Comparison of ENCODE assay signal across 14 cellular contexts in genomic region chr12:119901670-119902069, GRCh38. TPM values are rescaled to one million over a fixed set of nuclear protein-coding genes. Genes with fewer than 3 reads are reported as not detected.
DNase-seq lines count a peak whose midpoint lies in the region; ATAC-seq, FAIRE-seq and TF ChIP-seq lines count a peak whose summit lies in the region.
"Had no signal": no experiment of that assay in that cellular context is flagged by ENCODE, and none has a peak within 500 bp of the region (broad histone marks: within the 10 kb centered on the region; RNA-seq: fewer than 3 reads in every experiment).

No MANE protein-coding gene starts in this region.

- no peaks in the 10 kb centered on the region for H3K79me2 ChIP-seq in Loucy (ENCODE audit: insufficient read depth, low read length)
- H3K79me2 ChIP-seq in K562 (ENCODE audit: control insufficient read depth, insufficient read depth, low read length), result no peaks in the 10 kb centered on the region

- peak overlapping the region; percentile 25 for H3K4me3 Mint-ChIP-seq in T-helper 17 cell
- H3K4me3 Mint-ChIP-seq: H9, HFFc6 had no signal

- no peaks in the 10 kb centered on the region for H4K20me1 ChIP-seq in Loucy (ENCODE audit: insufficient read depth, low read length, poor library complexity, severe bottlenecking)
- H4K20me1 ChIP-seq in K562 (replicated peaks; ENCODE audit: control insufficient read depth, insufficient read depth, low read length), result no peaks in the 10 kb centered on the region
- H4K20me1 ChIP-seq: BLaER1 treated with 17β-estradiol and CSF1 and Interleukin-3, amounts not matched to agents 10 nM and 100 nM had no signal

- no peaks in the 10 kb centered on the region for H3K36me3 ChIP-seq in Loucy (ENCODE audit: insufficient read depth, low read length)
- H3K36me3 ChIP-seq in K562 (ENCODE audit: control insufficient read depth, insufficient read depth, low read length), result no peaks in the 10 kb centered on the region
- H3K36me3 ChIP-seq in body of pancreas (replicated peaks in 1 of 2; ENCODE audit: insufficient read depth in 1 of 2, low read depth in 2 of 2), result no peaks in the 10 kb centered on the region
- H3K36me3 ChIP-seq: BLaER1 treated with 17β-estradiol and CSF1 and Interleukin-3, amounts not matched to agents 10 nM and 100 nM had no signal

- H3K4me1 ChIP-seq in A549 (0 out of 3 replicates have a peak, but pooled peaks cover 3% of the 10 kb centered on the region), Loucy (ENCODE audit: insufficient read depth, low read length, poor library complexity, severe bottlenecking) (no peaks in the 10 kb centered on the region), K562 (replicated peaks in 1 of 2; ENCODE audit: control insufficient read depth in 2 of 2, insufficient read depth in 2 of 2, low read length in 2 of 2) (peaks cover 0 to 5% of the 10 kb centered on the region in 2 experiments; a peak in 3 of 5 replicates), body of pancreas (no peaks in the 10 kb centered on the region)
- H3K4me1 ChIP-seq: BLaER1 treated with 17β-estradiol and CSF1 and Interleukin-3, amounts not matched to agents 10 nM and 100 nM had no signal

- no peak overlapping the region for H3K27ac Mint-ChIP-seq in T-helper 17 cell
- H3K27ac Mint-ChIP-seq: CD4-positive, CD25-positive, alpha-beta regulatory T cell; H9; HFFc6 had no signal

- no peaks in the 10 kb centered on the region for H3K9me2 ChIP-seq in Loucy (replicated peaks; ENCODE audit: low read depth, low read length)

- TF ChIP-seq POLR2A in A549 (IDR thresholded peaks at IDR 0.05; ENCODE audit: low read length) (no peak), K562 (conservative IDR thresholded peaks at IDR 0.05) (no peak), body of pancreas (IDR thresholded peaks at IDR 0.05) (no peak)

- CTCF ChIA-PET in A549 (lab: Yijun Ruan, JAX), result interaction anchor here (0.8 to 2.1 kb wide), 6 partner anchors 10 to 206 kb away, joined by 3 to 11 read pairs (median 4); partner anchors contain the start of gene CIT
- CTCF ChIA-PET in K562 (lab: Yijun Ruan, JAX; ENCODE audit: low intra/inter-chr PET ratio), result no interaction called here

- peaks cover 13% of the 10 kb centered on the region for H3K27me3 Mint-ChIP-seq in T-helper 17 cell

- peak overlapping the region; percentile 58; the same call in 1 of the 2 replicates for H2AFZ ChIP-seq in Loucy (ENCODE audit: low read length)
- H2AFZ ChIP-seq in K562 (ENCODE audit: low read depth, low read length), result peak overlapping the region; percentile 58; the same call in 1 of the 2 replicates

- intact Hi-C loops in K562 (cut with micrococcal nuclease), result loop anchor here (1.0 to 10.0 kb wide), 2 partner anchors 206 to 237 kb away; partner anchors contain the start of gene PRKAB1
- intact Hi-C loops in body of pancreas (cut with DNase I), result no loop called here

- POLR2A ChIA-PET in A549 (lab: Yijun Ruan, JAX), result no interaction called here
- POLR2A ChIA-PET in K562 (lab: Yijun Ruan, JAX), result no interaction called here

- no peaks in the 10 kb centered on the region for H3K36me3 Mint-ChIP-seq in T-helper 17 cell (ENCODE audit: low read depth)
- H3K36me3 Mint-ChIP-seq: CD4-positive, CD25-positive, alpha-beta regulatory T cell had no signal

- no peaks in the 10 kb centered on the region for H3K9me3 ChIP-seq in A549
- H3K9me3 ChIP-seq in Loucy (ENCODE audit: insufficient read depth, low read depth, low read length), result no peaks in the 10 kb centered on the region
- H3K9me3 ChIP-seq in T-helper 17 cell (ENCODE audit: control insufficient read depth, low read length, poor library complexity, severe bottlenecking), result no peaks in the 10 kb centered on the region
- H3K9me3 ChIP-seq in K562 (replicated peaks; ENCODE audit: control insufficient read depth, insufficient read depth, low read depth, low read length), result no peaks in the 10 kb centered on the region
- H3K9me3 ChIP-seq in body of pancreas, result no peaks in the 10 kb centered on the region
- H3K9me3 ChIP-seq: BLaER1 treated with 17β-estradiol and CSF1 and Interleukin-3, amounts not matched to agents 10 nM and 100 nM had no signal

- H3K9me1 ChIP-seq in K562 (ENCODE audit: control insufficient read depth, insufficient read depth, low read length), result no peaks in the 10 kb centered on the region

- H3K4me2 ChIP-seq in A549 (peak overlapping the region; percentile 35; the same call in 2 of the 3 replicates), Loucy (ENCODE audit: low read depth, low read length, poor library complexity, severe bottlenecking) (no peak overlapping the region), K562 (ENCODE audit: insufficient read depth, low read length) (no peak overlapping the region)
- H3K4me2 ChIP-seq: BLaER1 treated with 17β-estradiol and CSF1 and Interleukin-3, amounts not matched to agents 10 nM and 100 nM had no signal

- TF ChIP-seq RAD21 in A549 (conservative IDR thresholded peaks at IDR 0.05 in 1 of 2, IDR thresholded peaks at IDR 0.05 in 1 of 2), result no peak
- TF ChIP-seq RAD21 in K562 (CRISPR knock-in tag; conservative IDR thresholded peaks at IDR 0.05 in 1 of 2, IDR thresholded peaks at IDR 0.05 in 1 of 2), result no peak

- H3K4me1 Mint-ChIP-seq in T-helper 17 cell, result peaks cover 4% of the 10 kb centered on the region
- H3K4me1 Mint-ChIP-seq: H9 had no signal

- no peak for DNase-seq in A549 (ENCODE audit: low read depth in 1 of 2, low spot score in 1 of 2)
- no peak for DNase-seq in T-helper 17 cell
- DNase-seq in K562 (ENCODE audit: extremely low read depth in 1 of 4, low spot score in 3 of 4), result no peak
- no peak for DNase-seq in foreskin fibroblast
- no peak for DNase-seq in central memory CD4-positive, alpha-beta T cell
- DNase-seq in body of pancreas, result no peak
- DNase-seq: GOT3 had no signal

- ATAC-seq in A549 (no peak), T-helper 17 cell (no peak), K562 (no peak), HG03280 (IDR thresholded peaks at IDR 0.05; ENCODE audit: unreplicated experiment) (no peak), body of pancreas (no peak)

- H3K4me3 ChIP-seq in A549 (no peak overlapping the region), Loucy (ENCODE audit: low read length, poor library complexity, severe bottlenecking) (no peak overlapping the region), K562 (no peak overlapping the region), foreskin fibroblast (ENCODE audit: low read depth in 1 of 2, low read length in 2 of 2) (no peak overlapping the region), body of pancreas (no peak overlapping the region)
- H3K4me3 ChIP-seq: BLaER1 treated with 17β-estradiol and CSF1 and Interleukin-3, amounts not matched to agents 10 nM and 100 nM had no signal

- in situ Hi-C loops in K562 (cut with MboI), result no loop called here

- H3K9ac ChIP-seq in Loucy (ENCODE audit: low read depth, low read length, poor library complexity, severe bottlenecking), result no peak overlapping the region
- H3K9ac ChIP-seq in K562 (ENCODE audit: insufficient read depth in 1 of 2, low read depth in 2 of 2, low read length in 2 of 2), result no peak overlapping the region
- H3K9ac ChIP-seq: BLaER1 treated with 17β-estradiol and CSF1 and Interleukin-3, amounts not matched to agents 10 nM and 100 nM had no signal

- H3F3A ChIP-seq in Loucy (ENCODE audit: low read depth), result no peaks in the 10 kb centered on the region

- TF ChIP-seq CTCF in A549 (IDR thresholded peaks at IDR 0.05), result no peak
- TF ChIP-seq CTCF in Loucy (conservative IDR thresholded peaks at IDR 0.05; ENCODE audit: low read length), result no peak
- TF ChIP-seq CTCF in K562 (IDR thresholded peaks at IDR 0.05 in 2 of 3, conservative IDR thresholded peaks at IDR 0.05 in 1 of 3; ENCODE audit: insufficient read depth in 2 of 3, low read depth in 1 of 3, low read length in 3 of 3), result no peak
- TF ChIP-seq CTCF in foreskin fibroblast (IDR thresholded peaks at IDR 0.05; ENCODE audit: low read depth, low read length), result no peak
- TF ChIP-seq CTCF in body of pancreas (IDR thresholded peaks at IDR 0.05), result no peak

- no peaks in the 10 kb centered on the region for H3K27me3 ChIP-seq in Loucy (ENCODE audit: insufficient read depth, low read length, poor library complexity, severe bottlenecking)
- H3K27me3 ChIP-seq in K562 (ENCODE audit: control insufficient read depth in 2 of 2, insufficient read depth in 2 of 2, low read length in 2 of 2), result peaks cover 0 to 4% of the 10 kb centered on the region in 2 experiments; a peak in 1 of 5 replicates
- no peaks in the 10 kb centered on the region for H3K27me3 ChIP-seq in body of pancreas
- H3K27me3 ChIP-seq: BLaER1 treated with 17β-estradiol and CSF1 and Interleukin-3, amounts not matched to agents 10 nM and 100 nM had no signal

- TF ChIP-seq EP300 in A549 (IDR thresholded peaks at IDR 0.05), result no peak
- TF ChIP-seq EP300 in K562 (IDR thresholded peaks at IDR 0.05; ENCODE audit: low read length), result no peak

- 57% methylated on average over 2 of the region's 2 CpGs for WGBS in A549 (ENCODE audit: missing lambda C conversion rate)
- WGBS in K562 (ENCODE audit: insufficient coverage, low coverage, missing lambda C conversion rate), result 45% methylated on average over 2 of the region's 2 CpGs
- 57% methylated on average over 2 of the region's 2 CpGs for WGBS in body of pancreas, 2 donors

- no peak for FAIRE-seq in A549 (lab: Jason Lieb, UNC)
- no peak for FAIRE-seq in K562 (lab: Jason Lieb, UNC)

- no TSS peak for BruUV-seq in K562 (replicated peaks; lab: Mats Ljungman, UMichigan)

- no peak overlapping the region for H3K27ac ChIP-seq in A549
- no peak overlapping the region for H3K27ac ChIP-seq in K562 (ENCODE audit: extremely low read depth, low read depth, low read length)
- no peak overlapping the region for H3K27ac ChIP-seq in body of pancreas
- H3K27ac ChIP-seq: BLaER1 treated with 17β-estradiol and CSF1 and Interleukin-3, amounts not matched to agents 10 nM and 100 nM; HL-60 had no signal

RNA-seq across cellular contexts. Expression of gene CIT, which starts 24.6 kb away (rescaled TPM):
- 23.9 and 25.4 TPM in 2 replicates for polyA plus RNA-seq in A549 (2011; rRNA removed)
- 15.0 and 17.8 TPM in 2 replicates for polyA plus RNA-seq in A549 (2012; cell fraction: cytosol; rRNA removed)
- 65.9 and 71.3 TPM in 2 replicates for polyA plus RNA-seq in A549 (2012; cell fraction: nucleus; rRNA removed)
- polyA plus RNA-seq in A549 (2017; fragmentation: RNase III; extraction: RNeasy Plus Mini Kit Qiagen cat#74134 plus additional on column Dnase treatment), result 10.1 to 12.6 TPM (median 12.5 TPM) in 3 replicates
- polyA minus RNA-seq in A549 (2011; rRNA and poly(A)+ RNA removed), result 50.1 and 62.5 TPM in 2 replicates
- total RNA-seq in T-helper 17 cell, result 1 to 10 TPM; 1.6 to 2.5 TPM
- total RNA-seq in K562 (2011; cell fraction: chromatin; rRNA removed; ENCODE audit: low replicate concordance), result 193 and 304 TPM in 2 replicates
- total RNA-seq in K562 (2011; cell fraction: nucleolus; rRNA removed), result 86.6 and 105 TPM in 2 replicates
- total RNA-seq in K562 (2011; cell fraction: nucleoplasm; rRNA removed), result 123 and 135 TPM in 2 replicates
- total RNA-seq in K562 (2014; rRNA removed), result 30.0 and 34.9 TPM in 2 replicates
- total RNA-seq in K562 (2014; rRNA removed; fragmentation: Illumina TruSeq; extraction: Trizol), result 20.9 and 23.9 TPM in 2 replicates
- 19.0 and 20.9 TPM in 2 replicates for total RNA-seq in K562 (2015; rRNA removed; fragmentation: Illumina TruSeq; extraction: Trizol)
- 37.3 and 46.7 TPM in 2 replicates for total RNA-seq in K562 (2021)
- polyA plus RNA-seq in K562 (2011; rRNA removed), result 26.0 and 30.8 TPM in 2 replicates
- polyA plus RNA-seq in K562 (2011; cell fraction: cytosol; rRNA removed), result 13.6 and 15.8 TPM in 2 replicates
- 104 and 133 TPM in 2 replicates for polyA plus RNA-seq in K562 (2011; cell fraction: nucleus; rRNA removed)
- 22.1 and 28.0 TPM in 2 replicates for polyA plus RNA-seq in K562 (2012)
- polyA plus RNA-seq in K562 (2014; fragmentation: Illumina TruSeq; extraction: Trizol), result 17.8 and 21.3 TPM in 2 replicates
- 1 to 10 TPM; 1.1 to 2.4 TPM for polyA plus RNA-seq in K562 (2014; fragmentation: Nextera tagmentation; extraction: Ambion mirVana)
- 25.2 and 28.0 TPM in 2 replicates for polyA plus RNA-seq in K562 (2014; rRNA removed)
- 51.7 and 64.4 TPM in 2 replicates for polyA minus RNA-seq in K562 (2011; rRNA and poly(A)+ RNA removed)
- 28.1 and 34.5 TPM in 2 replicates for polyA minus RNA-seq in K562 (2011; cell fraction: cytosol; rRNA and poly(A)+ RNA removed)
- 64.8 and 84.6 TPM in 2 replicates for polyA minus RNA-seq in K562 (2011; cell fraction: nucleus; rRNA and poly(A)+ RNA removed)
- total RNA-seq in body of pancreas, result 1 to 10 TPM in 1 of 2 donors, under 1 TPM in 1; 0.33 to 1.3 TPM

Comparison
In these comparisons a context has a peak if more than half of its experiments do, and no peak if none do; other contexts are left out.
1. RNA of gene CIT, which starts 24.6 kb away (total RNA-seq): 19.0 to 304 TPM in K562; 1.6 to 2.5 TPM in T-helper 17 cell and 0.33 to 1.3 TPM in body of pancreas; every median in the first group is over 4 times any median in the second.